In the genomic region with DNA sequence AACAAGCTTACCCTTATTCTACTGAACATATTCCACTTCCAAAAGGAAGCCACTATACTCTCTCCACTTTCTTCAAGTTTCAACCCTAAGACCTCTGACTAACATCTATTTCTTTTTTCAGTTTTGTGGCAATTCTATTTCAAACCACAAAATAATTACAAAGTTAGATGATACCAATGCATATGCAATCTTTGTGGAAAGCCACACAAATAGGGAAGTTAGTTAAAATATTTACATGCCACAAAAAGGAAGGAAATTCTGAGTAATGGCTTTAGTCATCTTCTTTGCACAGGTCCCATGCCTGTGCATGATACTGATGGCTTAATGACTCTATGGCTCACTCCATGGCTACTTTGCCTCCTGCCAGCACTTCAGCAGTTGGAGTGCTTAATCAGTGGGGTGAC, we compare ENCODE assay signal across 8 cellular contexts.
DNase-seq lines count a peak whose midpoint lies in the region; ATAC-seq, FAIRE-seq and TF ChIP-seq lines count a peak whose summit lies in the region.

No MANE protein-coding gene starts in this region.

- H3K4me3 ChIP-seq in GM06990 (replicated peaks; ENCODE audit: low read depth, low read length) (no peak overlapping the region), astrocyte of the spinal cord (ENCODE audit: low read depth, low read length) (no peak overlapping the region)

- in situ Hi-C loops in astrocyte of the spinal cord (cut with HindIII; ENCODE audit: low sequenced_read_pairs), result no loop called here

- no peaks in the 10 kb centered on the region for H3K27me3 ChIP-seq in GM06990 (replicated peaks; ENCODE audit: control insufficient read depth, insufficient read depth, low read length)

- no peak for TF ChIP-seq CTCF in GM06990 (IDR thresholded peaks at IDR 0.05; ENCODE audit: insufficient read depth, low read length, poor library complexity, severe bottlenecking)
- no peak for TF ChIP-seq CTCF in astrocyte of the spinal cord (IDR thresholded peaks at IDR 0.05; ENCODE audit: low read depth, low read length)

- FAIRE-seq in HTR-8/SVneo (lab: Jason Lieb, UNC), result no peak

- ATAC-seq in GM21447 (IDR thresholded peaks at IDR 0.05; ENCODE audit: unreplicated experiment), result peak; percentile 94

- DNase-seq in GM06990 (ENCODE audit: extremely low read depth, insufficient read length) (peak; percentile 20), HTR-8/SVneo (ENCODE audit: insufficient read length, low spot score) (peak; percentile 6), astrocyte of the spinal cord (ENCODE audit: low read depth, low spot score) (peak; percentile 78), NCI-H526 (lab: John Stamatoyannopoulos, UW) (no peak), medulla oblongata (ENCODE audit: extremely low spot score) (no peak), NCI-H2107 (lab: John Stamatoyannopoulos, UW) (no peak), NCI-H1436 (lab: John Stamatoyannopoulos, UW) (no peak)

- H3K36me3 ChIP-seq in GM06990 (ENCODE audit: control insufficient read depth, insufficient read depth, low read length), result no peaks in the 10 kb centered on the region

Comparison
In these comparisons a context has a peak if more than half of its experiments do, and no peak if none do; other contexts are left out.
1. DNase-seq: peak in GM06990 (single experiment), HTR-8/SVneo (single experiment) and astrocyte of the spinal cord (single experiment); none in NCI-H526 (0 of 2), medulla oblongata (single experiment), NCI-H2107 (single experiment) and NCI-H1436 (single experiment).